Comparison of ENCODE assay signal across 30 cellular contexts in the genomic region with DNA sequence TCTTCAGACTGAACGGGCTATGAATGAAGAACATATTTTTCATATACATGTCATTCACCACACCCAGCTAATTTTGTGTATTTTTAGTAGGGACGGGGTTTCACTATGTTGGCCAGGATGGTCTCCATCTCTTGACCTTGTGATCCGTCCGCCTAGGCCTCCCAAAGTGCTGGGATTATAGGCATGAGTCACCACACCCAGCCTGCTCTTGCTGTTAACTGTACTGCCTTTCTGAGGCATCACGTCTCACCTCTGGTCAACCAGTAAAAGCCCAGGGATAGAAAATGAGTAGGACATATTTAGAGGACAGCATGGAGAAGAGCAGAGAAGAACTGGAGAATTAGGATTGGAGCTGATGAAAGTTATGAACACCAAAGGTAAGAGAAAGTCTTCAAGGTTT. TPM values are rescaled to one million over a fixed set of nuclear protein-coding genes. Genes with fewer than 3 reads are reported as not detected.
DNase-seq lines count a peak whose midpoint lies in the region; ATAC-seq and TF ChIP-seq lines count a peak whose summit lies in the region.
"Had no signal": no experiment of that assay in that cellular context is flagged by ENCODE, and none has a peak within 500 bp of the region (broad histone marks: within the 10 kb centered on the region; RNA-seq: fewer than 3 reads in every experiment).

No MANE protein-coding gene starts in this region.

- no peak overlapping the region for H3K27ac Mint-ChIP-seq in chondrocyte (ENCODE audit: unreplicated experiment)
- no peak overlapping the region for H3K27ac Mint-ChIP-seq in activated T-cell treated with anti-CD3 and anti-CD28 coated beads, Interleukin-2, amount 50 U/mL, for 24 hours
- H3K27ac Mint-ChIP-seq: activated CD4-positive, alpha-beta T cell treated with anti-CD3 and anti-CD28 coated beads, Interleukin-2, amount 10 ng/mL, durations not matched to agents 24 days and 14 days; WTC11 had no signal

- no peak for TF ChIP-seq POLR2A in sigmoid colon (IDR thresholded peaks at IDR 0.05)

- peaks cover 3% of the 10 kb centered on the region for H3K9me3 Mint-ChIP-seq in chondrocyte (ENCODE audit: low read depth)
- H3K9me3 Mint-ChIP-seq in activated T-cell treated with anti-CD3 and anti-CD28 coated beads, Interleukin-2, amount 50 U/mL, for 24 hours: no peaks in the 10 kb centered on the region
- H3K9me3 Mint-ChIP-seq: activated CD4-positive, alpha-beta T cell treated with anti-CD3 and anti-CD28 coated beads, Interleukin-2, amount 10 ng/mL, durations not matched to agents 24 days and 14 days; central memory CD8-positive, alpha-beta T cell; neural crest cell had no signal

- H3K9me3 ChIP-seq in MG63: no peaks in the 10 kb centered on the region
- no peaks in the 10 kb centered on the region for H3K9me3 ChIP-seq in sigmoid colon
- H3K9me3 ChIP-seq in hepatocyte (ENCODE audit: low read depth): no peaks in the 10 kb centered on the region
- H3K9me3 ChIP-seq: pancreas, Peyer's patch, SJCRH30, upper lobe of right lung had no signal

- H3K27ac ChIP-seq in sigmoid colon (no peak overlapping the region), hepatocyte (no peak overlapping the region)
- H3K27ac ChIP-seq: BLaER1 treated with 17β-estradiol and CSF1 and Interleukin-3, amounts not matched to agents 10 nM and 100 nM; KMS-11; pancreas; Peyer's patch; SJCRH30; upper lobe of right lung had no signal

- intact Hi-C loops in sigmoid colon (cut with DNase I): no loop called here

- no peak for TF ChIP-seq CTCF in chondrocyte (IDR thresholded peaks at IDR 0.05)
- no peak for TF ChIP-seq CTCF in sigmoid colon (IDR thresholded peaks at IDR 0.05)
- no peak for TF ChIP-seq CTCF in hepatocyte (IDR thresholded peaks at IDR 0.05; ENCODE audit: poor library complexity)

- no peaks in the 10 kb centered on the region for H3K9me2 ChIP-seq in hepatocyte (replicated peaks; ENCODE audit: insufficient read depth)

- H3K4me2 ChIP-seq in hepatocyte: no peak overlapping the region
- H3K4me2 ChIP-seq: BLaER1 treated with 17β-estradiol and CSF1 and Interleukin-3, amounts not matched to agents 10 nM and 100 nM; KMS-11; smooth muscle cell had no signal

- H3K4me3 Mint-ChIP-seq in chondrocyte (ENCODE audit: unreplicated experiment): no peak overlapping the region
- H3K4me3 Mint-ChIP-seq in activated T-cell treated with anti-CD3 and anti-CD28 coated beads, Interleukin-2, amount 50 U/mL, for 24 hours: no peak overlapping the region
- H3K4me3 Mint-ChIP-seq: activated CD4-positive, alpha-beta T cell treated with anti-CD3 and anti-CD28 coated beads, Interleukin-2, amount 10 ng/mL, durations not matched to agents 24 days and 14 days; central memory CD8-positive, alpha-beta T cell; neural crest cell; WTC11 had no signal

- peaks cover 0 to under 1% (median 0%) of the 10 kb centered on the region in 4 donors for H3K4me1 ChIP-seq in sigmoid colon
- no peaks in the 10 kb centered on the region for H3K4me1 ChIP-seq in hepatocyte (ENCODE audit: insufficient read depth)
- H3K4me1 ChIP-seq: pancreas, Peyer's patch, SJCRH30, upper lobe of right lung had no signal

- H3K27me3 ChIP-seq in MG63 (no peaks in the 10 kb centered on the region), sigmoid colon (no peaks in the 10 kb centered on the region), hepatocyte (no peaks in the 10 kb centered on the region)
- H3K27me3 ChIP-seq: BLaER1 treated with 17β-estradiol and CSF1 and Interleukin-3, amounts not matched to agents 10 nM and 100 nM; pancreas; Peyer's patch; SJCRH30; upper lobe of right lung had no signal

- H2AFZ ChIP-seq in hepatocyte: no peak overlapping the region

- H3K4me1 Mint-ChIP-seq in chondrocyte (ENCODE audit: low read depth): peaks cover 12% of the 10 kb centered on the region
- no peaks in the 10 kb centered on the region for H3K4me1 Mint-ChIP-seq in activated T-cell treated with anti-CD3 and anti-CD28 coated beads, Interleukin-2, amount 50 U/mL, for 24 hours (ENCODE audit: low read depth)
- H3K4me1 Mint-ChIP-seq: central memory CD8-positive, alpha-beta T cell; WTC11 had no signal

- H3K79me2 ChIP-seq in hepatocyte: no peaks in the 10 kb centered on the region

- no peaks in the 10 kb centered on the region for H3K27me3 Mint-ChIP-seq in chondrocyte (ENCODE audit: low read depth)
- H3K27me3 Mint-ChIP-seq in activated T-cell treated with anti-CD3 and anti-CD28 coated beads, Interleukin-2, amount 50 U/mL, for 24 hours: peaks cover 3% of the 10 kb centered on the region

- peaks cover 2% of the 10 kb centered on the region for H3K36me3 Mint-ChIP-seq in chondrocyte (ENCODE audit: low read depth)
- H3K36me3 Mint-ChIP-seq in activated T-cell treated with anti-CD3 and anti-CD28 coated beads, Interleukin-2, amount 50 U/mL, for 24 hours (ENCODE audit: low read depth): no peaks in the 10 kb centered on the region

- TF ChIP-seq EP300 in sigmoid colon (IDR thresholded peaks at IDR 0.05): no peak

- no peak overlapping the region for H3K4me3 ChIP-seq in MG63
- no peak overlapping the region for H3K4me3 ChIP-seq in sigmoid colon
- H3K4me3 ChIP-seq in hepatocyte: no peak overlapping the region
- H3K4me3 ChIP-seq: BLaER1 treated with 17β-estradiol and CSF1 and Interleukin-3, amounts not matched to agents 10 nM and 100 nM; pancreas; Peyer's patch; SJCRH30; smooth muscle cell; upper lobe of right lung had no signal

- H4K20me1 ChIP-seq in hepatocyte (ENCODE audit: insufficient read depth, poor library complexity, severe bottlenecking): no peaks in the 10 kb centered on the region
- H4K20me1 ChIP-seq: BLaER1 treated with 17β-estradiol and CSF1 and Interleukin-3, amounts not matched to agents 10 nM and 100 nM had no signal

- peak; percentile 30 for DNase-seq in HCEC 1CT
- peak; percentile 60 for DNase-seq in MG63
- peak; percentile 5 for DNase-seq in chondrocyte (ENCODE audit: low spot score)
- peak; percentile 7 for DNase-seq in sigmoid colon
- no peak for DNase-seq in activated T-cell treated with anti-CD3 and anti-CD28 coated beads, Interleukin-2, amount 50 U/mL, for 24 hours
- no peak for DNase-seq in iPS-NIHi7 (ENCODE audit: extremely low spot score)
- no peak for DNase-seq in hepatocyte (ENCODE audit: low spot score)
- DNase-seq: activated CD4-positive, alpha-beta T cell treated with anti-CD3 and anti-CD28 coated beads, Interleukin-2, amount 10 ng/mL, durations not matched to agents 24 days and 14 days; activated CD8-positive, alpha-beta memory T cell treated with anti-CD3 and anti-CD28 coated beads for 24 hours; activated gamma-delta T cell treated with Interleukin-2 at 50 U/mL for 16 hours; activated T-cell treated with anti-CD3 and anti-CD28 coated beads for 4 hours; DMS153; GDM1; hippocampal formation; NCI-H1417 treated with DMSO at 0.1 percent for 48 hours; NCI-H2081; NCI-H774; pancreas; Peyer's patch; retina; SJCRH30; stimulated activated naive CD4-positive, alpha-beta T cell; upper lobe of right lung had no signal

- 61 to 75% methylated on average over 5 of the region's 5 CpGs for WGBS in sigmoid colon, 2 donors
- 57% methylated on average over 5 of the region's 5 CpGs for WGBS in hepatocyte (ENCODE audit: low lambda C conversion rate, missing lambda C conversion rate)

- no peak for ATAC-seq in HG03378 (IDR thresholded peaks at IDR 0.05; ENCODE audit: unreplicated experiment)
- ATAC-seq: pancreas, upper lobe of right lung had no signal

- H3K36me3 ChIP-seq in MG63 (no peaks in the 10 kb centered on the region), sigmoid colon (no peaks in the 10 kb centered on the region), hepatocyte (replicated peaks; ENCODE audit: insufficient read depth, low read depth) (no peaks in the 10 kb centered on the region)
- H3K36me3 ChIP-seq: BLaER1 treated with 17β-estradiol and CSF1 and Interleukin-3, amounts not matched to agents 10 nM and 100 nM; pancreas; Peyer's patch; SJCRH30; upper lobe of right lung had no signal

RNA-seq across cellular contexts. Expression of a gene that starts 55.6 kb away (rescaled TPM):
- 11.8 and 17.6 TPM in 2 replicates for total RNA-seq in MG63 (2014; rRNA removed; shearing (Covaris generic); ENCODE audit: low replicate concordance)
- total RNA-seq in chondrocyte: 2.3 to 5.9 TPM (median 3.4 TPM) in 3 replicates
- total RNA-seq in sigmoid colon: 10 to 100 TPM; 20.2 to 48.9 (median 31.2) TPM
- polyA plus RNA-seq in sigmoid colon: 10 to 100 TPM in 2 of 3 donors, 1 to 10 TPM in 1; 7.4 to 36.9 (median 22.2) TPM
- total RNA-seq in hepatocyte: 1.3 and 2.7 TPM in 2 replicates
- polyA plus RNA-seq in hepatocyte: 0.79 and 2.1 TPM in 2 replicates
- total RNA-seq: neural crest cell, SJCRH30 had no signal

Comparison
In these comparisons a context has a peak if more than half of its experiments do, and no peak if none do; other contexts are left out.
1. DNase-seq: peak in HCEC 1CT (single experiment), MG63 (single experiment), chondrocyte (single experiment) and sigmoid colon (single experiment); none in activated T-cell treated with anti-CD3 and anti-CD28 coated beads, Interleukin-2, amount 50 U/mL, for 24 hours (single experiment), iPS-NIHi7 (single experiment) and hepatocyte (single experiment).